In genomic region chr6:4189249-4189648, GRCh38 we compare ENCODE assay signal across 30 cellular contexts.
"Had no signal": no experiment of that assay in that cellular context is flagged by ENCODE, and none has a peak within 500 bp of the region (broad histone marks: within the 10 kb centered on the region; RNA-seq: fewer than 3 reads in every experiment).

No MANE protein-coding gene starts in this region.

- H3K4me1 ChIP-seq: ascending aorta had no signal

- H3K9me3 ChIP-seq: ascending aorta had no signal

- DNase-seq: activated CD4-positive, alpha-beta memory T cell treated with anti-CD3 and anti-CD28 coated beads, Interleukin-2, amount 10 ng/mL, durations not matched to agents 7 days and 5 days; activated CD4-positive, alpha-beta T cell treated with anti-CD3 and anti-CD28 coated beads for 1 hour; activated CD4-positive, alpha-beta T cell treated with anti-CD3 and anti-CD28 coated beads for 36 hours; activated CD4-positive, alpha-beta T cell treated with anti-CD3 and anti-CD28 coated beads for 48 hours; activated CD4-positive, alpha-beta T cell treated with anti-CD3 and anti-CD28 coated beads, Interleukin-2, amount 10 ng/mL, durations not matched to agents 7 days and 5 days; activated CD4-positive, alpha-beta T cell treated with anti-CD3 and anti-CD28 coated beads, Interleukin-2, amount 50 U/mL, for 48 hours; activated CD4-positive, CD25-positive, alpha-beta regulatory T cell; activated CD8-positive, alpha-beta memory T cell treated with anti-CD3 and anti-CD28 coated beads for 24 hours; activated CD8-positive, alpha-beta memory T cell treated with anti-CD3 and anti-CD28 coated beads, Interleukin-2, amount 10 ng/mL, durations not matched to agents 7 days and 5 days; activated CD8-positive, alpha-beta memory T cell treated with anti-CD3 and anti-CD28 coated beads, Interleukin-2, amount 50 U/mL, for 48 hours; activated CD8-positive, alpha-beta T cell treated with anti-CD3 and anti-CD28 coated beads, Interleukin-2, amount 10 ng/mL, durations not matched to agents 7 days and 5 days; activated effector memory CD4-positive, alpha-beta T cell treated with Interleukin-2 at 50 U/mL for 16 hours; activated gamma-delta T cell; activated naive CD4-positive, alpha-beta T cell treated with anti-CD3 and anti-CD28 coated beads, Interleukin-2, amount 10 ng/mL, durations not matched to agents 7 days and 5 days; activated naive CD4-positive, alpha-beta T cell treated with Interleukin-2 at 50 U/mL for 16 hours; activated naive CD8-positive, alpha-beta T cell treated with anti-CD3 and anti-CD28 coated beads, Interleukin-2, amount 10 ng/mL, durations not matched to agents 7 days and 5 days; activated naive CD8-positive, alpha-beta T cell treated with anti-CD3 and anti-CD28 coated beads, Interleukin-2, amount 50 U/mL, for 24 hours; activated T-cell treated with anti-CD3 and anti-CD28 coated beads, Interleukin-2, amount 50 U/mL, for 24 hours; activated T-cell treated with anti-CD3 and anti-CD28 coated beads, Interleukin-2, amount 50 U/mL, for 48 hours; amygdala; anterior cingulate cortex; caudate nucleus; cerebellar nuclear complex; T-cell; T-helper 17 cell; WERI-Rb-1 had no signal

- ATAC-seq: activated CD4-positive, alpha-beta T cell treated with anti-CD3 and anti-CD28 coated beads for 36 hours; activated CD4-positive, CD25-positive, alpha-beta regulatory T cell treated with anti-CD3 and anti-CD28 coated beads, Interleukin-2, amount 50 U/mL, for 24 hours; activated CD8-positive, alpha-beta memory T cell treated with anti-CD3 and anti-CD28 coated beads, Interleukin-2, amount 10 ng/mL, durations not matched to agents 7 days and 5 days; activated CD8-positive, alpha-beta T cell treated with anti-CD3 and anti-CD28 coated beads, Interleukin-2, amount 10 ng/mL, durations not matched to agents 7 days and 5 days; activated naive CD8-positive, alpha-beta T cell treated with anti-CD3 and anti-CD28 coated beads, Interleukin-2, amount 50 U/mL, for 24 hours; T-cell; T-helper 17 cell; WTC11 had no signal

- H3K4me3 ChIP-seq: ascending aorta, cardiac muscle cell had no signal

- H3K36me3 ChIP-seq: ascending aorta, cardiac muscle cell, WERI-Rb-1 had no signal

- H3K27ac ChIP-seq: ascending aorta, cardiac muscle cell, WERI-Rb-1 had no signal

- H3K27me3 ChIP-seq: ascending aorta, cardiac muscle cell had no signal
